Comparison of ENCODE assay signal across 14 cellular contexts in genomic region chr13:48857576-48857975, GRCh38.
DNase-seq lines count a peak whose midpoint lies in the region; ATAC-seq and TF ChIP-seq lines count a peak whose summit lies in the region.
"Had no signal": no experiment of that assay in that cellular context is flagged by ENCODE, and none has a peak within 500 bp of the region (broad histone marks: within the 10 kb centered on the region; RNA-seq: fewer than 3 reads in every experiment).

No MANE protein-coding gene starts in this region.

- H3K4me1 ChIP-seq in SK-N-SH (ENCODE audit: control insufficient read depth in 1 of 2, insufficient read depth in 2 of 2, low read depth in 1 of 2, low read length in 1 of 2) (peaks cover 3 to 5% of the 10 kb centered on the region in 2 experiments; a peak in 3 of 4 replicates), esophagus muscularis mucosa (no peaks in the 10 kb centered on the region)
- H3K4me1 ChIP-seq: A549 had no signal

- intact Hi-C loops in esophagus muscularis mucosa (cut with DNase I), result no loop called here

- TF ChIP-seq RAD21 in SK-N-SH (IDR thresholded peaks at IDR 0.05; ENCODE audit: low read length), result no peak

- no peak overlapping the region for H3K9ac ChIP-seq in SK-N-SH

- H3K36me3 ChIP-seq in SK-N-SH (replicated peaks in 1 of 2; ENCODE audit: control insufficient read depth in 1 of 2, insufficient read depth in 2 of 2, low read length in 1 of 2) (no peaks in the 10 kb centered on the region), esophagus muscularis mucosa (no peaks in the 10 kb centered on the region)

- POLR2A ChIA-PET in SK-N-SH (lab: Yijun Ruan, JAX), result no interaction called here

- TF ChIP-seq POLR2A in esophagus muscularis mucosa (IDR thresholded peaks at IDR 0.05; ENCODE audit: low read depth), result no peak

- no peaks in the 10 kb centered on the region for H3K9me2 ChIP-seq in SK-N-SH

- TF ChIP-seq EP300 in SK-N-SH (IDR thresholded peaks at IDR 0.05; ENCODE audit: borderline replicate concordance in 1 of 2, low read depth in 1 of 2, low read length in 1 of 2) (no peak), esophagus muscularis mucosa (IDR thresholded peaks at IDR 0.05) (no peak)

- H3K79me2 ChIP-seq in SK-N-SH (ENCODE audit: insufficient read depth), result no peaks in the 10 kb centered on the region

- no peak for TF ChIP-seq CTCF in SK-N-SH (IDR thresholded peaks at IDR 0.05)
- no peak for TF ChIP-seq CTCF in esophagus muscularis mucosa (IDR thresholded peaks at IDR 0.05)
- no peak for TF ChIP-seq CTCF in omental fat pad (IDR thresholded peaks at IDR 0.05)

- H2AFZ ChIP-seq in SK-N-SH (ENCODE audit: low read depth), result no peak overlapping the region

- no peaks in the 10 kb centered on the region for H3K27me3 ChIP-seq in SK-N-SH (ENCODE audit: insufficient read depth)
- H3K27me3 ChIP-seq in esophagus muscularis mucosa, result no peaks in the 10 kb centered on the region

- no peaks in the 10 kb centered on the region for H3K9me3 ChIP-seq in SK-N-SH
- no peaks in the 10 kb centered on the region for H3K9me3 ChIP-seq in esophagus muscularis mucosa
- H3K9me3 ChIP-seq: A549 had no signal

- no peak for DNase-seq in SK-N-SH
- DNase-seq in NCI-H1930 (lab: John Stamatoyannopoulos, UW), result peak; percentile 8 to 15
- DNase-seq in esophagus muscularis mucosa (ENCODE audit: extremely low spot score), result peak; percentile 19
- no peak for DNase-seq in COR-L47 (lab: John Stamatoyannopoulos, UW)
- DNase-seq in NCI-H526 (lab: John Stamatoyannopoulos, UW), result no peak
- no peak for DNase-seq in omental fat pad (ENCODE audit: low spot score)
- DNase-seq: Calu3; CD8-positive, alpha-beta memory T cell; DND-41; GDM1; HCEC 1CT; HFFc6 had no signal

- ATAC-seq in SK-N-SH treated with all-trans-retinoic acid at 6 μM for 48 hours (no peak), omental fat pad (ENCODE audit: low FRiP score) (no peak)
- ATAC-seq: A549 had no signal

- H4K20me1 ChIP-seq in SK-N-SH (ENCODE audit: insufficient read depth), result no peaks in the 10 kb centered on the region

- 68% methylated on average over 4 of the region's 4 CpGs for WGBS in SK-N-SH (ENCODE audit: low lambda C conversion rate)
- WGBS in esophagus muscularis mucosa, result 87% methylated on average over 4 of the region's 4 CpGs

- H3K4me3 ChIP-seq in SK-N-SH (ENCODE audit: low read depth in 2 of 2, low read length in 1 of 2), result no peak overlapping the region
- no peak overlapping the region for H3K4me3 ChIP-seq in esophagus muscularis mucosa
- H3K4me3 ChIP-seq: A549 had no signal

- CTCF ChIA-PET in SK-N-SH (lab: Yijun Ruan, JAX), result no interaction called here

- H3K4me2 ChIP-seq in SK-N-SH, result no peak overlapping the region
- H3K4me2 ChIP-seq: A549 had no signal

- no peaks in the 10 kb centered on the region for H3F3A ChIP-seq in SK-N-SH (replicated peaks; ENCODE audit: insufficient read depth)

- H3K27ac ChIP-seq in SK-N-SH (ENCODE audit: low read depth in 2 of 2, low read length in 1 of 2) (peak overlapping the region in 1 of 2 experiments; percentile 86; a peak in 1 of 4 replicates), esophagus muscularis mucosa (replicated peaks in 1 of 4) (no peak overlapping the region)
- H3K27ac ChIP-seq: A549 had no signal

TF ChIP-seq in SK-N-SH treated with all-trans-retinoic acid at 6 μM for 48 hours, 23 proteins besides CTCF, POLR2A, EP300 and RAD21:
- TF ChIP-seq TCF4 (CRISPR knock-in tag; IDR thresholded peaks at IDR 0.05; ENCODE audit: borderline replicate concordance) (peak; percentile 50; the same call in 1 of the 2 replicates), CSDC2 (CRISPR knock-in tag; IDR thresholded peaks at IDR 0.05) (no peak)

TF ChIP-seq in SK-N-SH, 30 proteins besides CTCF, POLR2A, EP300 and RAD21:
- no peak for TF ChIP-seq GATA2 (CRISPR knock-in tag; IDR thresholded peaks at IDR 0.05)
- no peak for TF ChIP-seq ZBTB33 (IDR thresholded peaks at IDR 0.05; ENCODE audit: borderline replicate concordance, low read depth)
- TF ChIP-seq MXI1 (IDR thresholded peaks at IDR 0.05; ENCODE audit: low read depth, low read length), result no peak
- no peak for TF ChIP-seq TCF12 (IDR thresholded peaks at IDR 0.05)
- TF ChIP-seq ELF1 (IDR thresholded peaks at IDR 0.05), result no peak
- TF ChIP-seq MEF2A (IDR thresholded peaks at IDR 0.05; ENCODE audit: borderline replicate concordance, low read depth), result no peak
- TF ChIP-seq TEAD4 (IDR thresholded peaks at IDR 0.05; ENCODE audit: borderline replicate concordance, insufficient read depth), result no peak
- TF ChIP-seq YY1 (IDR thresholded peaks at IDR 0.05; ENCODE audit: low read depth), result no peak
- no peak for TF ChIP-seq FOXJ3 (CRISPR knock-in tag; IDR thresholded peaks at IDR 0.05)
- no peak for TF ChIP-seq EZH2phosphoT487 (IDR thresholded peaks at IDR 0.05; ENCODE audit: borderline replicate concordance, low read depth)
- TF ChIP-seq USF1 (IDR thresholded peaks at IDR 0.05; ENCODE audit: borderline replicate concordance, low read depth), result no peak
- no peak for TF ChIP-seq REST (IDR thresholded peaks at IDR 0.05; ENCODE audit: low read depth, low read length)

Comparison
In these comparisons a context has a peak if more than half of its experiments do, and no peak if none do; other contexts are left out.
1. DNase-seq: peak in NCI-H1930 (2 of 2) and esophagus muscularis mucosa (single experiment); none in SK-N-SH (single experiment), COR-L47 (single experiment), NCI-H526 (0 of 2) and omental fat pad (single experiment).